Comparison of ENCODE assay signal across 1 cellular context in the genomic region with DNA sequence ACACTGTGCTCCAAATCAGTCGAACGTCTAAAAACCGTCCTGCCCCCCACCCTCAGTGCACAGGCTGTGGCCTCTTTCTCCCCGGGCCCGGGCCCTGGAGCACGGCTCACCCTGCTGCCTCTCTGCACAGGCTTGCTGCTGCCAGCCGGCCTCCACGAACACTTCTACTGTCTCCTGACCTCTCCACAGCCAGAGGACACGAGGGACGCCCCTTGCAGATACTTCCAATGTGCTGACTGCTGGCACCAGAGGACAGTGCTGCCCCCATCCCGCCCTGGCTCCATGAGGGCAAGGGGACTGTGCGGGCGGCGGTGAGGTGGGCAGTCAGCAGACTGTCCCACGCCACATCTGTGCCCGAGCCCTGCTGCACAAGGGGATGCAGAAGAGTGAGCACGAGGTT.
TF ChIP-seq lines count a peak whose summit lies in the region.

No MANE protein-coding gene starts in this region.

TF ChIP-seq in WTC11, 78 proteins besides CTCF, POLR2A, EP300 and RAD21 (continued from another document):
- TF ChIP-seq ZNF281 (CRISPR knock-in tag; IDR thresholded peaks at IDR 0.05) (no peak), ZNF121 (CRISPR knock-in tag; IDR thresholded peaks at IDR 0.05) (no peak), SMAD3 (CRISPR knock-in tag; IDR thresholded peaks at IDR 0.05; ENCODE audit: borderline replicate concordance) (no peak), ZBTB43 (CRISPR knock-in tag; IDR thresholded peaks at IDR 0.05) (no peak), NFATC4 (CRISPR knock-in tag; IDR thresholded peaks at IDR 0.05) (no peak), MYBL2 (CRISPR knock-in tag; IDR thresholded peaks at IDR 0.05) (no peak), CBFB (CRISPR knock-in tag; IDR thresholded peaks at IDR 0.05; ENCODE audit: low read depth) (no peak), TCF7 (CRISPR knock-in tag; IDR thresholded peaks at IDR 0.05; ENCODE audit: low read depth) (no peak), CREM (CRISPR knock-in tag; IDR thresholded peaks at IDR 0.05) (no peak), TEAD4 (CRISPR knock-in tag; IDR thresholded peaks at IDR 0.05) (no peak), MAX (CRISPR knock-in tag; IDR thresholded peaks at IDR 0.05) (no peak), ZNF416 (CRISPR knock-in tag; IDR thresholded peaks at IDR 0.05) (no peak), IRF2 (CRISPR knock-in tag; IDR thresholded peaks at IDR 0.05; ENCODE audit: borderline replicate concordance, low read depth) (no peak), JUN (CRISPR knock-in tag; IDR thresholded peaks at IDR 0.05) (no peak)
- TF ChIP-seq, protein P1, sequence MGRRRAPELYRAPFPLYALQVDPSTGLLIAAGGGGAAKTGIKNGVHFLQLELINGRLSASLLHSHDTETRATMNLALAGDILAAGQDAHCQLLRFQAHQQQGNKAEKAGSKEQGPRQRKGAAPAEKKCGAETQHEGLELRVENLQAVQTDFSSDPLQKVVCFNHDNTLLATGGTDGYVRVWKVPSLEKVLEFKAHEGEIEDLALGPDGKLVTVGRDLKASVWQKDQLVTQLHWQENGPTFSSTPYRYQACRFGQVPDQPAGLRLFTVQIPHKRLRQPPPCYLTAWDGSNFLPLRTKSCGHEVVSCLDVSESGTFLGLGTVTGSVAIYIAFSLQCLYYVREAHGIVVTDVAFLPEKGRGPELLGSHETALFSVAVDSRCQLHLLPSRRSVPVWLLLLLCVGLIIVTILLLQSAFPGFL (CRISPR knock-in tag; IDR thresholded peaks at IDR 0.05; ENCODE audit: borderline replicate concordance) = no peak
- TF ChIP-seq, protein P2, sequence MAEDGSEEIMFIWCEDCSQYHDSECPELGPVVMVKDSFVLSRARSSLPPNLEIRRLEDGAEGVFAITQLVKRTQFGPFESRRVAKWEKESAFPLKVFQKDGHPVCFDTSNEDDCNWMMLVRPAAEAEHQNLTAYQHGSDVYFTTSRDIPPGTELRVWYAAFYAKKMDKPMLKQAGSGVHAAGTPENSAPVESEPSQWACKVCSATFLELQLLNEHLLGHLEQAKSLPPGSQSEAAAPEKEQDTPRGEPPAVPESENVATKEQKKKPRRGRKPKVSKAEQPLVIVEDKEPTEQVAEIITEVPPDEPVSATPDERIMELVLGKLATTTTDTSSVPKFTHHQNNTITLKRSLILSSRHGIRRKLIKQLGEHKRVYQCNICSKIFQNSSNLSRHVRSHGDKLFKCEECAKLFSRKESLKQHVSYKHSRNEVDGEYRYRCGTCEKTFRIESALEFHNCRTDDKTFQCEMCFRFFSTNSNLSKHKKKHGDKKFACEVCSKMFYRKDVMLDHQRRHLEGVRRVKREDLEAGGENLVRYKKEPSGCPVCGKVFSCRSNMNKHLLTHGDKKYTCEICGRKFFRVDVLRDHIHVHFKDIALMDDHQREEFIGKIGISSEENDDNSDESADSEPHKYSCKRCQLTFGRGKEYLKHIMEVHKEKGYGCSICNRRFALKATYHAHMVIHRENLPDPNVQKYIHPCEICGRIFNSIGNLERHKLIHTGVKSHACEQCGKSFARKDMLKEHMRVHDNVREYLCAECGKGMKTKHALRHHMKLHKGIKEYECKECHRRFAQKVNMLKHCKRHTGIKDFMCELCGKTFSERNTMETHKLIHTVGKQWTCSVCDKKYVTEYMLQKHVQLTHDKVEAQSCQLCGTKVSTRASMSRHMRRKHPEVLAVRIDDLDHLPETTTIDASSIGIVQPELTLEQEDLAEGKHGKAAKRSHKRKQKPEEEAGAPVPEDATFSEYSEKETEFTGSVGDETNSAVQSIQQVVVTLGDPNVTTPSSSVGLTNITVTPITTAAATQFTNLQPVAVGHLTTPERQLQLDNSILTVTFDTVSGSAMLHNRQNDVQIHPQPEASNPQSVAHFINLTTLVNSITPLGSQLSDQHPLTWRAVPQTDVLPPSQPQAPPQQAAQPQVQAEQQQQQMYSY (CRISPR knock-in tag; IDR thresholded peaks at IDR 0.05) = no peak
TF ChIP-seq in WTC11: peak in this region for 0.
